Comparison of ENCODE assay signal across 8 cellular contexts in the genomic region with DNA sequence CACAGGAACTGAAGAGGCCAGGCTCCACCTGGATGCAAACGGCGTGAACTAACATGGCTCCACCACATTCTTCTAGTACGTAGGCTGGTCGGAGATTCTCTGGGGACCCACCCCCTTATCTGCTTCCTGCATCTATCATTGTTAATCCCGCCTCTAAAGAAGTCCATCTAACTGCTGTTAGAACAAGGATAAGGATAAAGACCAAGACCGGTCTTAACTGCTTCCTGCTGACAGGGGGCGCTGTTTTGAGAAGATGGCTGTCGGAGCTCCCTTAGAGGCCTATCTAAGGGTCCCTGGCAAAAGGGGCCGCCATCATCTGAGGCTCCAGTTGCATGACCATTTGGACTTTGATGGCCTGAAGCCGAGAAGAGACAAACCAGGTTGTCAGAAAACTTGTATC. TPM values are rescaled to one million over a fixed set of nuclear protein-coding genes. Genes with fewer than 3 reads are reported as not detected.
DNase-seq lines count a peak whose midpoint lies in the region; ATAC-seq and TF ChIP-seq lines count a peak whose summit lies in the region.

No MANE protein-coding gene starts in this region.

- no peaks in the 10 kb centered on the region for H3K36me3 ChIP-seq in CD8-positive, alpha-beta T cell (ENCODE audit: insufficient read depth, low read length)
- H3K36me3 ChIP-seq in right atrium auricular region, result no peaks in the 10 kb centered on the region

- no peak overlapping the region for H3K27ac Mint-ChIP-seq in CD8-positive, alpha-beta T cell

- peak; percentile 75 for ATAC-seq in CD8-positive, alpha-beta T cell
- ATAC-seq in activated T-cell treated with anti-CD3 and anti-CD28 coated beads, Interleukin-2, amount 50 U/mL, for 4 hours, result peak; percentile 38 to 67

- H3K4me3 ChIP-seq in CD8-positive, alpha-beta T cell (ENCODE audit: low read depth, low read length), result no peak overlapping the region
- no peak overlapping the region for H3K4me3 ChIP-seq in right atrium auricular region

- peak in 6 of 7 experiments; percentile 16 to 59 (median 54) for DNase-seq in CD8-positive, alpha-beta T cell
- peak; percentile 15 for DNase-seq in NCI-H748 treated with DMSO at 0.1 percent for 48 hours (lab: John Stamatoyannopoulos, UW)
- DNase-seq in activated T-cell treated with anti-CD3 and anti-CD28 coated beads, Interleukin-2, amount 50 U/mL, for 4 hours, result peak; percentile 32
- no peak for DNase-seq in right atrium auricular region (ENCODE audit: low spot score)
- peak; percentile 27 to 44 (median 39) for DNase-seq in stimulated activated CD4-positive, alpha-beta T cell treated with anti-CD3 and anti-CD28 coated beads, TNF-alpha, amount 100 ng/mL, for 48 hours (ENCODE audit: low read depth in 3 of 3)
- DNase-seq in islet precursor cell, result no peak
- DNase-seq in NCI-H2227 (lab: John Stamatoyannopoulos, UW; ENCODE audit: unreplicated experiment), result no peak
- DNase-seq in AG08395 (ENCODE audit: low spot score), result no peak

- H3K9me3 ChIP-seq in CD8-positive, alpha-beta T cell (ENCODE audit: low read length), result no peaks in the 10 kb centered on the region
- no peaks in the 10 kb centered on the region for H3K9me3 ChIP-seq in right atrium auricular region

- peaks cover 3% of the 10 kb centered on the region for H3K4me1 Mint-ChIP-seq in CD8-positive, alpha-beta T cell (ENCODE audit: low read depth)
- H3K4me1 Mint-ChIP-seq in activated T-cell treated with anti-CD3 and anti-CD28 coated beads, Interleukin-2, amount 50 U/mL, for 4 hours (ENCODE audit: low read depth), result peaks cover 3% of the 10 kb centered on the region

- POLR2A ChIA-PET in CD8-positive, alpha-beta T cell (lab: Charles Lee), result interaction anchor here (1.0 to 1.3 kb wide), 2 partner anchors 38 to 86 kb away, joined by 3 to 5 read pairs; partner anchors contain the start of gene SENP3

- intact Hi-C loops in CD8-positive, alpha-beta T cell (cut with DNase I, micrococcal nuclease), result loop anchor here (1.0 to 2.0 kb wide), 3 partner anchors 38 to 66 kb away; partner anchors contain the start of gene SENP3 (in 2 of the 2)

- TF ChIP-seq CTCF in CD8-positive, alpha-beta T cell (IDR thresholded peaks at IDR 0.05), result peak; percentile 66
- peak; percentile 19 to 58 for TF ChIP-seq CTCF in right atrium auricular region (IDR thresholded peaks at IDR 0.05)

- H3K27ac ChIP-seq in CD8-positive, alpha-beta T cell (ENCODE audit: low read depth, low read length), result no peak overlapping the region
- H3K27ac ChIP-seq in right atrium auricular region, result no peak overlapping the region

- H3K4me1 ChIP-seq in CD8-positive, alpha-beta T cell (ENCODE audit: insufficient read depth, low read length), result no peaks in the 10 kb centered on the region
- no peaks in the 10 kb centered on the region for H3K4me1 ChIP-seq in right atrium auricular region

- CTCF ChIA-PET in CD8-positive, alpha-beta T cell (lab: Charles Lee), result interaction anchor here (0.8 to 15.6 kb wide), 11 partner anchors 9 to 168 kb away, joined by 3 to 343 read pairs (median 4); partner anchors contain the start of genes SENP3, TMEM95 and TNFSF13

- H3K36me3 Mint-ChIP-seq in CD8-positive, alpha-beta T cell, result no peaks in the 10 kb centered on the region
- H3K36me3 Mint-ChIP-seq in activated T-cell treated with anti-CD3 and anti-CD28 coated beads, Interleukin-2, amount 50 U/mL, for 4 hours (ENCODE audit: insufficient read depth), result no peaks in the 10 kb centered on the region

- H3K27me3 Mint-ChIP-seq in CD8-positive, alpha-beta T cell (ENCODE audit: low read depth), result no peaks in the 10 kb centered on the region
- H3K27me3 Mint-ChIP-seq in activated T-cell treated with anti-CD3 and anti-CD28 coated beads, Interleukin-2, amount 50 U/mL, for 4 hours (ENCODE audit: low read depth), result no peaks in the 10 kb centered on the region

- no peak overlapping the region for H3K4me3 Mint-ChIP-seq in CD8-positive, alpha-beta T cell
- H3K4me3 Mint-ChIP-seq in activated T-cell treated with anti-CD3 and anti-CD28 coated beads, Interleukin-2, amount 50 U/mL, for 4 hours, result no peak overlapping the region

- no peaks in the 10 kb centered on the region for H3K9me3 Mint-ChIP-seq in CD8-positive, alpha-beta T cell
- no peaks in the 10 kb centered on the region for H3K9me3 Mint-ChIP-seq in activated T-cell treated with anti-CD3 and anti-CD28 coated beads, Interleukin-2, amount 50 U/mL, for 4 hours

- H3K27me3 ChIP-seq in CD8-positive, alpha-beta T cell (ENCODE audit: insufficient read depth, low read length), result no peaks in the 10 kb centered on the region
- no peaks in the 10 kb centered on the region for H3K27me3 ChIP-seq in right atrium auricular region

RNA-seq across cellular contexts. Expression of gene TNFSF12, which starts 25.8 kb away (rescaled TPM):
- 10 to 100 TPM; 11.3 to 13.1 TPM for total RNA-seq in CD8-positive, alpha-beta T cell
- total RNA-seq in activated T-cell treated with anti-CD3 and anti-CD28 coated beads, Interleukin-2, amount 50 U/mL, for 4 hours, result 1 to 10 TPM; 4.6 to 6.5 (median 6.1) TPM
- 10 to 100 TPM; 39.6 to 50.2 TPM for total RNA-seq in right atrium auricular region

RNA-seq across cellular contexts. Expression of gene TNFSF13, which starts 35.5 kb away (rescaled TPM):
- total RNA-seq in CD8-positive, alpha-beta T cell, result 1 to 10 TPM in 1 of 2 experiments, under 1 TPM in 1; 0.64 to 1.1 TPM
- total RNA-seq in activated T-cell treated with anti-CD3 and anti-CD28 coated beads, Interleukin-2, amount 50 U/mL, for 4 hours, result 1 to 10 TPM in 2 of 3 donors, under 1 TPM in 1; 0.98 to 1.4 (median 1.3) TPM
- 10 to 100 TPM; 11.0 to 16.9 TPM for total RNA-seq in right atrium auricular region

RNA-seq across cellular contexts. Expression of gene SENP3, which starts 38.7 kb away (rescaled TPM):
- 10 to 100 TPM; 31.9 to 35.9 TPM for total RNA-seq in CD8-positive, alpha-beta T cell
- 100 to 1,000 TPM; 138 to 153 (median 146) TPM for total RNA-seq in activated T-cell treated with anti-CD3 and anti-CD28 coated beads, Interleukin-2, amount 50 U/mL, for 4 hours
- total RNA-seq in right atrium auricular region, result 10 to 100 TPM; 45.9 to 56.1 TPM

RNA-seq across cellular contexts. Expression of gene POLR2A, which starts 38.9 kb away (rescaled TPM):
- total RNA-seq in CD8-positive, alpha-beta T cell, result 100 to 1,000 TPM; 508 to 546 TPM
- total RNA-seq in activated T-cell treated with anti-CD3 and anti-CD28 coated beads, Interleukin-2, amount 50 U/mL, for 4 hours, result 100 to 1,000 TPM; 184 to 188 (median 188) TPM
- 10 to 100 TPM; 28.4 to 41.2 TPM for total RNA-seq in right atrium auricular region

RNA-seq across cellular contexts. Expression of gene SLC35G6, which starts 41.8 kb away (rescaled TPM):
- total RNA-seq in CD8-positive, alpha-beta T cell, result not detected
- total RNA-seq in activated T-cell treated with anti-CD3 and anti-CD28 coated beads, Interleukin-2, amount 50 U/mL, for 4 hours, result not detected
- not detected for total RNA-seq in right atrium auricular region

Comparison
In these comparisons a context has a peak if more than half of its experiments do, and no peak if none do; other contexts are left out.
1. DNase-seq: peak in CD8-positive, alpha-beta T cell (6 of 7), NCI-H748 treated with DMSO at 0.1 percent for 48 hours (single experiment), activated T-cell treated with anti-CD3 and anti-CD28 coated beads, Interleukin-2, amount 50 U/mL, for 4 hours (single experiment) and stimulated activated CD4-positive, alpha-beta T cell treated with anti-CD3 and anti-CD28 coated beads, TNF-alpha, amount 100 ng/mL, for 48 hours (3 of 3); none in right atrium auricular region (single experiment), islet precursor cell (single experiment), NCI-H2227 (single experiment) and AG08395 (single experiment).
2. RNA of gene TNFSF13, which starts 35.5 kb away (total RNA-seq): 11.0 to 16.9 TPM in right atrium auricular region; 0.98 to 1.4 TPM in activated T-cell treated with anti-CD3 and anti-CD28 coated beads, Interleukin-2, amount 50 U/mL, for 4 hours and 0.64 to 1.1 TPM in CD8-positive, alpha-beta T cell; every median in the first group is over 4 times any median in the second.